1 cellular context compared by ENCODE assay signal in the genomic region with DNA sequence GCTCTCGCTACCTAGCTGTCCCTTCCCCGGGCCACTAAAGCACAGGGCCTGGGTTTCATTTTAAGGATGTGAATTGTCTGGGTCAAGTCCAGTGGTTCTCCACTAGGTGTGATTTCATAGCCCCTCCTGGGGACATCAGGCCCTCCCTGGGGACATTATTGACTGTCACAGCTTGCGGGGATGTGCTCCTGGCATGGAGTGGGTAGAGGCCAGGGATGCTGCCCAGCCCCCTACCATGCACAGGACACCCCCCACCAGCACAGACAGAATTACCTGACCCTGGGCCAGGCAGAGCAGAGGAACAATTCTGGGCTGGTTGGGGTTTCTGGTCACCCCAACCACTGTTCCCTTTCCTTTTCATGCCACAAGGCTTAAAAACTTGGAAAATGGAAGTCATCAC.
TF ChIP-seq lines count a peak whose summit lies in the region.

No MANE protein-coding gene starts in this region.

TF ChIP-seq in GM12878, 131 proteins besides CTCF, POLR2A, EP300 and RAD21:
- TF ChIP-seq SMARCA5 (IDR thresholded peaks at IDR 0.05) (0 out of 2 replicates have a peak, but pooled peaks have one; percentile 49), CBX3 (IDR thresholded peaks at IDR 0.05; ENCODE audit: borderline replicate concordance, low read depth) (no peak), RB1 (IDR thresholded peaks at IDR 0.05; ENCODE audit: borderline replicate concordance) (0 out of 2 replicates have a peak, but pooled peaks have one; percentile 20), GATAD2B (conservative IDR thresholded peaks at IDR 0.05; ENCODE audit: low read depth) (0 out of 2 replicates have a peak, but pooled peaks have one; percentile 48), KAT2A (conservative IDR thresholded peaks at IDR 0.05; ENCODE audit: control insufficient read depth, low read depth, low read length) (no peak), MEF2B (IDR thresholded peaks at IDR 0.05; ENCODE audit: partially characterized antibody, poor library complexity, severe bottlenecking) (peak; percentile 90), BHLHE40 (IDR thresholded peaks at IDR 0.05; ENCODE audit: borderline replicate concordance in 1 of 2, low read depth in 2 of 2, low read length in 1 of 2) (0 out of 4 replicates have a peak, but pooled peaks of 1 of the 2 experiments have one; percentile 6)
- TF ChIP-seq, protein P1, sequence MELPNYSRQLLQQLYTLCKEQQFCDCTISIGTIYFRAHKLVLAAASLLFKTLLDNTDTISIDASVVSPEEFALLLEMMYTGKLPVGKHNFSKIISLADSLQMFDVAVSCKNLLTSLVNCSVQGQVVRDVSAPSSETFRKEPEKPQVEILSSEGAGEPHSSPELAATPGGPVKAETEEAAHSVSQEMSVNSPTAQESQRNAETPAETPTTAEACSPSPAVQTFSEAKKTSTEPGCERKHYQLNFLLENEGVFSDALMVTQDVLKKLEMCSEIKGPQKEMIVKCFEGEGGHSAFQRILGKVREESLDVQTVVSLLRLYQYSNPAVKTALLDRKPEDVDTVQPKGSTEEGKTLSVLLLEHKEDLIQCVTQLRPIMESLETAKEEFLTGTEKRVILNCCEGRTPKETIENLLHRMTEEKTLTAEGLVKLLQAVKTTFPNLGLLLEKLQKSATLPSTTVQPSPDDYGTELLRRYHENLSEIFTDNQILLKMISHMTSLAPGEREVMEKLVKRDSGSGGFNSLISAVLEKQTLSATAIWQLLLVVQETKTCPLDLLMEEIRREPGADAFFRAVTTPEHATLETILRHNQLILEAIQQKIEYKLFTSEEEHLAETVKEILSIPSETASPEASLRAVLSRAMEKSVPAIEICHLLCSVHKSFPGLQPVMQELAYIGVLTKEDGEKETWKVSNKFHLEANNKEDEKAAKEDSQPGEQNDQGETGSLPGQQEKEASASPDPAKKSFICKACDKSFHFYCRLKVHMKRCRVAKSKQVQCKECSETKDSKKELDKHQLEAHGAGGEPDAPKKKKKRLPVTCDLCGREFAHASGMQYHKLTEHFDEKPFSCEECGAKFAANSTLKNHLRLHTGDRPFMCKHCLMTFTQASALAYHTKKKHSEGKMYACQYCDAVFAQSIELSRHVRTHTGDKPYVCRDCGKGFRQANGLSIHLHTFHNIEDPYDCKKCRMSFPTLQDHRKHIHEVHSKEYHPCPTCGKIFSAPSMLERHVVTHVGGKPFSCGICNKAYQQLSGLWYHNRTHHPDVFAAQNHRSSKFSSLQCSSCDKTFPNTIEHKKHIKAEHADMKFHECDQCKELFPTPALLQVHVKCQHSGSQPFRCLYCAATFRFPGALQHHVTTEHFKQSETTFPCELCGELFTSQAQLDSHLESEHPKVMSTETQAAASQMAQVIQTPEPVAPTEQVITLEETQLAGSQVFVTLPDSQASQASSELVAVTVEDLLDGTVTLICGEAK (IDR thresholded peaks at IDR 0.05; ENCODE audit: borderline replicate concordance), result no peak
- TF ChIP-seq, protein P2, sequence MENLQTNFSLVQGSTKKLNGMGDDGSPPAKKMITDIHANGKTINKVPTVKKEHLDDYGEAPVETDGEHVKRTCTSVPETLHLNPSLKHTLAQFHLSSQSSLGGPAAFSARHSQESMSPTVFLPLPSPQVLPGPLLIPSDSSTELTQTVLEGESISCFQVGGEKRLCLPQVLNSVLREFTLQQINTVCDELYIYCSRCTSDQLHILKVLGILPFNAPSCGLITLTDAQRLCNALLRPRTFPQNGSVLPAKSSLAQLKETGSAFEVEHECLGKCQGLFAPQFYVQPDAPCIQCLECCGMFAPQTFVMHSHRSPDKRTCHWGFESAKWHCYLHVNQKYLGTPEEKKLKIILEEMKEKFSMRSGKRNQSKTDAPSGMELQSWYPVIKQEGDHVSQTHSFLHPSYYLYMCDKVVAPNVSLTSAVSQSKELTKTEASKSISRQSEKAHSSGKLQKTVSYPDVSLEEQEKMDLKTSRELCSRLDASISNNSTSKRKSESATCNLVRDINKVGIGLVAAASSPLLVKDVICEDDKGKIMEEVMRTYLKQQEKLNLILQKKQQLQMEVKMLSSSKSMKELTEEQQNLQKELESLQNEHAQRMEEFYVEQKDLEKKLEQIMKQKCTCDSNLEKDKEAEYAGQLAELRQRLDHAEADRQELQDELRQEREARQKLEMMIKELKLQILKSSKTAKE (IDR thresholded peaks at IDR 0.05; ENCODE audit: low read depth, poor library complexity, severe bottlenecking), result no peak
